ENCODE assay signal across 1 cellular context in genomic region chr14:102316746-102317563, GRCh38.
TF ChIP-seq lines count a peak whose summit lies in the region.

No MANE protein-coding gene starts in this region.

TF ChIP-seq in HepG2, 621 proteins besides CTCF, POLR2A, EP300 and RAD21 (continued from another document and continues in another):
- TF ChIP-seq SNAPC4 (CRISPR knock-in tag; IDR thresholded peaks at IDR 0.05) = peak; percentile 65; the same call in 1 of the 2 replicates
- TF ChIP-seq KLF13 (CRISPR knock-in tag; IDR thresholded peaks at IDR 0.05) = no peak; the same call in 1 of the 2 replicates
- TF ChIP-seq HNRNPH1 (optimal IDR thresholded peaks at IDR 0.05; ENCODE audit: low read depth, low read length) = no peak
- TF ChIP-seq POLR2AphosphoS2 (IDR thresholded peaks at IDR 0.05; ENCODE audit: low read depth, low read length) = no peak
- peak; percentile 39; the same call in 1 of the 2 replicates for TF ChIP-seq ZNF275 (CRISPR knock-in tag; IDR thresholded peaks at IDR 0.05; ENCODE audit: borderline replicate concordance)
- TF ChIP-seq ZNF546 (CRISPR knock-in tag; conservative IDR thresholded peaks at IDR 0.05) = no peak
- no peak for TF ChIP-seq DNMT3B (CRISPR knock-in tag; conservative IDR thresholded peaks at IDR 0.05)
- TF ChIP-seq ERF (CRISPR knock-in tag; IDR thresholded peaks at IDR 0.05) = peak; percentile 81
- TF ChIP-seq MLX (CRISPR knock-in tag; IDR thresholded peaks at IDR 0.05) = no peak
- TF ChIP-seq ZNF614 (CRISPR knock-in tag; IDR thresholded peaks at IDR 0.05; ENCODE audit: borderline replicate concordance) = peak; percentile 51; the same call in 1 of the 2 replicates
- TF ChIP-seq SRY (CRISPR knock-in tag; IDR thresholded peaks at IDR 0.05) = no peak; the same call in 1 of the 2 replicates
- no peak for TF ChIP-seq TEAD2 (CRISPR knock-in tag; IDR thresholded peaks at IDR 0.05)
- no peak for TF ChIP-seq ZNF7 (CRISPR knock-in tag; IDR thresholded peaks at IDR 0.05)
- peak; percentile 71; the same call in 1 of the 2 replicates for TF ChIP-seq ZFP91 (CRISPR knock-in tag; IDR thresholded peaks at IDR 0.05; ENCODE audit: borderline replicate concordance)
- peak; percentile 58 for TF ChIP-seq NFYB (CRISPR knock-in tag; IDR thresholded peaks at IDR 0.05)
- TF ChIP-seq ZNF790 (CRISPR knock-in tag; IDR thresholded peaks at IDR 0.05; ENCODE audit: borderline replicate concordance) = no peak
- no peak for TF ChIP-seq HOXA9 (CRISPR knock-in tag; IDR thresholded peaks at IDR 0.05; ENCODE audit: borderline replicate concordance)
- 0 out of 2 replicates have a peak, but pooled peaks have one; percentile 29 for TF ChIP-seq ZBTB2 (CRISPR knock-in tag; IDR thresholded peaks at IDR 0.05; ENCODE audit: low read depth)
- no peak for TF ChIP-seq ZNF296 (CRISPR knock-in tag; conservative IDR thresholded peaks at IDR 0.05)
- no peak for TF ChIP-seq MYNN (CRISPR knock-in tag; IDR thresholded peaks at IDR 0.05; ENCODE audit: low read depth)
- TF ChIP-seq ZNF740 (CRISPR knock-in tag; IDR thresholded peaks at IDR 0.05) = 0 out of 2 replicates have a peak, but pooled peaks have one; percentile 50
- peak; percentile 63 for TF ChIP-seq ZNF574 (CRISPR knock-in tag; IDR thresholded peaks at IDR 0.05)
- no peak for TF ChIP-seq ZNF747 (CRISPR knock-in tag; IDR thresholded peaks at IDR 0.05; ENCODE audit: borderline replicate concordance)
- TF ChIP-seq IRF2 (CRISPR knock-in tag; IDR thresholded peaks at IDR 0.05) = peak; percentile 77; the same call in 1 of the 2 replicates
- TF ChIP-seq ZNF775 (CRISPR knock-in tag; IDR thresholded peaks at IDR 0.05; ENCODE audit: borderline replicate concordance) = no peak
- peak; percentile 31; the same call in 1 of the 2 replicates for TF ChIP-seq NR2F6 (IDR thresholded peaks at IDR 0.05)
- peak; percentile 62 for TF ChIP-seq NR2F6 (CRISPR knock-in tag; IDR thresholded peaks at IDR 0.05)
- 0 out of 2 replicates have a peak, but pooled peaks have one; percentile 8 for TF ChIP-seq SIN3B (IDR thresholded peaks at IDR 0.05; ENCODE audit: low read length)
- no peak; the same call in 1 of the 2 replicates for TF ChIP-seq RERE (CRISPR knock-in tag; IDR thresholded peaks at IDR 0.05; ENCODE audit: low read depth)
- TF ChIP-seq NRL (CRISPR knock-in tag; IDR thresholded peaks at IDR 0.05; ENCODE audit: borderline replicate concordance) = peak; percentile 63; the same call in 1 of the 2 replicates
- TF ChIP-seq GZF1 (CRISPR knock-in tag; IDR thresholded peaks at IDR 0.05) = 0 out of 2 replicates have a peak, but pooled peaks have one; percentile 22
- no peak for TF ChIP-seq ATAD3A (CRISPR knock-in tag; IDR thresholded peaks at IDR 0.05)
- no peak for TF ChIP-seq ZNF496 (CRISPR knock-in tag; IDR thresholded peaks at IDR 0.05; ENCODE audit: insufficient replicate concordance)
- peak; percentile 38; the same call in 1 of the 2 replicates for TF ChIP-seq CHD4 (IDR thresholded peaks at IDR 0.05; ENCODE audit: borderline replicate concordance, low read length)
- no peak for TF ChIP-seq NONO (IDR thresholded peaks at IDR 0.05)
- TF ChIP-seq NONO (CRISPR knock-in tag; conservative IDR thresholded peaks at IDR 0.05) = peak; percentile 80
- no peak for TF ChIP-seq ZNF225 (CRISPR knock-in tag; IDR thresholded peaks at IDR 0.05)
- TF ChIP-seq ZNF333 (CRISPR knock-in tag; IDR thresholded peaks at IDR 0.05; ENCODE audit: borderline replicate concordance) = no peak; the same call in 1 of the 2 replicates
- peak; percentile 56 for TF ChIP-seq CREM (IDR thresholded peaks at IDR 0.05)
- no peak for TF ChIP-seq CREM (CRISPR knock-in tag; IDR thresholded peaks at IDR 0.05)
